Comparison of ENCODE assay signal across 1 cellular context in genomic region chr3:50568947-50569749, GRCh38.
TF ChIP-seq lines count a peak whose summit lies in the region.

HEMK1 (plus strand) TSS chr3:50569522; CDS start chr3:50571105, 1,583 bp downstream.

TF ChIP-seq in H1, 55 proteins besides CTCF, POLR2A, EP300 and RAD21:
- TF ChIP-seq JUN (IDR thresholded peaks at IDR 0.05; ENCODE audit: low read depth, low read length) (0 out of 2 replicates have a peak, but pooled peaks have one; percentile 3), NANOG (IDR thresholded peaks at IDR 0.05; ENCODE audit: insufficient read depth, low read depth, low read length, poor library complexity, severe bottlenecking) (no peak), FOSL1 (IDR thresholded peaks at IDR 0.05; ENCODE audit: insufficient read depth, low read depth, low read length) (no peak), TAF7 (optimal IDR thresholded peaks at IDR 0.05; ENCODE audit: borderline replicate concordance, low read depth, low read length) (peak; percentile 86), BCL11A (IDR thresholded peaks at IDR 0.05; ENCODE audit: low read depth in 2 of 2, low read length in 2 of 2) (no peak), CREB1 (IDR thresholded peaks at IDR 0.05) (peak; percentile 83), SRF (IDR thresholded peaks at IDR 0.05; ENCODE audit: low read depth, low read length) (peak; percentile 52), SIX5 (IDR thresholded peaks at IDR 0.05; ENCODE audit: low read depth, low read length) (0 out of 2 replicates have a peak, but pooled peaks have one; percentile 20), PHF8 (conservative IDR thresholded peaks at IDR 0.05; ENCODE audit: low read depth, low read length) (peak; percentile 83), BACH1 (IDR thresholded peaks at IDR 0.05; ENCODE audit: low read length) (peak; percentile 47; the same call in 1 of the 2 replicates), POLR2AphosphoS5 (IDR thresholded peaks at IDR 0.05; ENCODE audit: low read depth, low read length) (peak; percentile 24; the same call in 1 of the 2 replicates), EZH2 (IDR thresholded peaks at IDR 0.05; ENCODE audit: low read depth, low read length, severe bottlenecking) (no peak), TAF1 (IDR thresholded peaks at IDR 0.05; ENCODE audit: low read depth, low read length) (peak; percentile 90), GABPA (IDR thresholded peaks at IDR 0.05; ENCODE audit: borderline replicate concordance, insufficient read depth, low read length) (peak; percentile 96), KDM5A (IDR thresholded peaks at IDR 0.05; ENCODE audit: low read length) (peak; percentile 71), ATF3 (IDR thresholded peaks at IDR 0.05; ENCODE audit: insufficient read depth, low read depth, low read length) (0 out of 2 replicates have a peak, but pooled peaks have one; percentile 9), SIN3A (conservative IDR thresholded peaks at IDR 0.05 in 1 of 2, IDR thresholded peaks at IDR 0.05 in 1 of 2; ENCODE audit: low read depth in 1 of 2, low read length in 2 of 2) (peak in 1 of 2 experiments; percentile 90; a peak in 2 of 4 replicates), SP4 (IDR thresholded peaks at IDR 0.05; ENCODE audit: low read length) (peak; percentile 79; the same call in 1 of the 2 replicates), ATF2 (IDR thresholded peaks at IDR 0.05; ENCODE audit: low read length) (no peak; the same call in 1 of the 2 replicates), SAP30 (IDR thresholded peaks at IDR 0.05; ENCODE audit: insufficient read depth, insufficient replicate concordance, low read length) (no peak), HDAC2 (IDR thresholded peaks at IDR 0.05; ENCODE audit: borderline replicate concordance in 1 of 2, low read depth in 2 of 2, low read length in 2 of 2) (peak in 1 of 2 experiments; percentile 75; a peak in 1 of 4 replicates), BRCA1 (IDR thresholded peaks at IDR 0.05; ENCODE audit: low read depth, low read length) (no peak), RBBP5 (IDR thresholded peaks at IDR 0.05; ENCODE audit: borderline replicate concordance, low read depth, low read length) (peak; percentile 86), TBP (IDR thresholded peaks at IDR 0.05; ENCODE audit: low read depth, low read length) (peak; percentile 89), MAX (IDR thresholded peaks at IDR 0.05) (peak; percentile 55; the same call in 1 of the 2 replicates), JUND (IDR thresholded peaks at IDR 0.05; ENCODE audit: low read length) (peak; percentile 50; the same call in 1 of the 2 replicates), USF2 (IDR thresholded peaks at IDR 0.05; ENCODE audit: low read length) (no peak), ASH2L (IDR thresholded peaks at IDR 0.05; ENCODE audit: low read length) (peak; percentile 86), KDM4A (IDR thresholded peaks at IDR 0.05; ENCODE audit: low read depth, low read length, severe bottlenecking) (peak; percentile 82), CTBP2 (IDR thresholded peaks at IDR 0.05; ENCODE audit: borderline replicate concordance, insufficient read depth, insufficient read length, low read length) (peak; percentile 79), SUZ12 (IDR thresholded peaks at IDR 0.05; ENCODE audit: low read length) (no peak), RXRA (IDR thresholded peaks at IDR 0.05; ENCODE audit: insufficient read depth, low read depth, low read length) (no peak), CHD2 (IDR thresholded peaks at IDR 0.05; ENCODE audit: low read length) (0 out of 2 replicates have a peak, but pooled peaks have one; percentile 21), EGR1 (IDR thresholded peaks at IDR 0.05; ENCODE audit: borderline replicate concordance, low read depth, low read length) (peak; percentile 30)
